ENCODE assay signal across 9 cellular contexts in genomic region chr4:113646456-113646809, GRCh38.
A peak's percentile ranks its signal among the peaks of the same experiment; 100 is the strongest.
DNase-seq lines count a peak whose midpoint lies in the region; ATAC-seq and TF ChIP-seq lines count a peak whose summit lies in the region.
"Had no signal": no experiment of that assay in that cellular context is flagged by ENCODE, and none has a peak within 500 bp of the region (broad histone marks: within the 10 kb centered on the region; RNA-seq: fewer than 3 reads in every experiment).

No MANE protein-coding gene starts in this region.

- no peak overlapping the region for H2BK15ac ChIP-seq in neuronal stem cell (ENCODE audit: low read length)

- H3F3A ChIP-seq in MM.1S (ENCODE audit: insufficient read depth, low read length) = peaks cover under 1% of the 10 kb centered on the region; the same call in 1 of the 2 replicates

- H3K4me2 ChIP-seq in neuronal stem cell (ENCODE audit: insufficient read depth, low read length, poor library complexity, severe bottlenecking) (no peak overlapping the region), MM.1S (ENCODE audit: low read depth, low read length) (no peak overlapping the region)

- no peak overlapping the region for H3K23ac ChIP-seq in neuronal stem cell (ENCODE audit: low read depth, low read length, poor library complexity)

- H2BK5ac ChIP-seq in neuronal stem cell (ENCODE audit: low read length) = no peak overlapping the region

- H3K4me1 ChIP-seq in neuronal stem cell (ENCODE audit: control insufficient read depth in 2 of 2, insufficient read depth in 1 of 2, low read depth in 1 of 2, low read length in 2 of 2) = peaks cover 7 to 10% of the 10 kb centered on the region in 2 donors
- H3K4me1 ChIP-seq in MM.1S (ENCODE audit: low read length) = no peaks in the 10 kb centered on the region

- no peaks in the 10 kb centered on the region for H3K79me2 ChIP-seq in MM.1S (ENCODE audit: low read length)

- peak overlapping the region; percentile 74 for H3K27ac ChIP-seq in neuronal stem cell (replicated peaks; ENCODE audit: low read length)
- no peak overlapping the region for H3K27ac ChIP-seq in MM.1S (ENCODE audit: low read length)
- H3K27ac ChIP-seq: lower lobe of right lung had no signal

- no peaks in the 10 kb centered on the region for H3K79me1 ChIP-seq in neuronal stem cell (ENCODE audit: low read depth, low read length)

- H3K9me2 ChIP-seq in MM.1S (replicated peaks; ENCODE audit: insufficient read depth, low read length) = no peaks in the 10 kb centered on the region

- no peak overlapping the region for H2AK5ac ChIP-seq in neuronal stem cell (ENCODE audit: low read depth, low read length)

- TF ChIP-seq CTCF in fibroblast of mammary gland (conservative IDR thresholded peaks at IDR 0.05; ENCODE audit: control insufficient read depth, insufficient read depth, low read depth, low read length) (no peak), MM.1S (IDR thresholded peaks at IDR 0.05; ENCODE audit: low read length) (no peak)

- no peak overlapping the region for H3K14ac ChIP-seq in neuronal stem cell (ENCODE audit: low read length)

- H3K4ac ChIP-seq in neuronal stem cell (ENCODE audit: low read length) = no peak overlapping the region

- no peak overlapping the region for H4K8ac ChIP-seq in neuronal stem cell (ENCODE audit: low read depth, low read length)

- H2BK120ac ChIP-seq in neuronal stem cell (ENCODE audit: low read depth, low read length) = no peak overlapping the region

- no CpG with 5 or more reads among the region's 2 CpGs for WGBS in neuronal stem cell (ENCODE audit: extremely low coverage in 2 of 2, insufficient read length in 2 of 2, insufficient replicate concordance in 1 of 2), 2 donors

- no peaks in the 10 kb centered on the region for H4K20me1 ChIP-seq in MM.1S (ENCODE audit: insufficient read depth, low read length)

- H3K36me3 ChIP-seq in neuronal stem cell (replicated peaks in 1 of 2; ENCODE audit: control insufficient read depth in 2 of 2, insufficient read depth in 2 of 2, low read length in 2 of 2) = no peaks in the 10 kb centered on the region
- no peaks in the 10 kb centered on the region for H3K36me3 ChIP-seq in MM.1S (replicated peaks; ENCODE audit: insufficient read depth, low read length)
- H3K36me3 ChIP-seq: lower lobe of right lung had no signal

- H3K9me3 ChIP-seq in neuronal stem cell (replicated peaks in 1 of 2; ENCODE audit: control insufficient read depth in 2 of 2, insufficient read depth in 1 of 2, low read depth in 1 of 2, low read length in 2 of 2) (peaks cover 0 to 5% of the 10 kb centered on the region in 2 donors), MM.1S (replicated peaks; ENCODE audit: insufficient read depth, low read length) (no peaks in the 10 kb centered on the region)
- H3K9me3 ChIP-seq: lower lobe of right lung had no signal

- H4K91ac ChIP-seq in neuronal stem cell (ENCODE audit: low read depth, low read length, poor library complexity) = no peak overlapping the region

- H3K18ac ChIP-seq in neuronal stem cell (ENCODE audit: low read length) = no peak overlapping the region

- no peak for ATAC-seq in HG03457 (IDR thresholded peaks at IDR 0.05; ENCODE audit: unreplicated experiment)

- H3K4me3 ChIP-seq in fibroblast of mammary gland (ENCODE audit: control insufficient read depth, low read depth, low read length) (no peak overlapping the region), neuronal stem cell (ENCODE audit: low read length in 2 of 2) (no peak overlapping the region), MM.1S (ENCODE audit: low read length) (no peak overlapping the region)
- H3K4me3 ChIP-seq: lower lobe of right lung had no signal

- DNase-seq in ELR (ENCODE audit: low read depth) (peak; percentile 35), NCI-H748 treated with DMSO at 0.1 percent for 48 hours (lab: John Stamatoyannopoulos, UW) (peak; percentile 1), fibroblast of mammary gland (ENCODE audit: low read depth) (peak; percentile 49), neuronal stem cell (ENCODE audit: low spot score) (peak; percentile 24), MM.1S (no peak), COLO829 (ENCODE audit: low spot score) (no peak), NOMO-1 treated with DMSO at 0.1 percent for 48 hours (lab: John Stamatoyannopoulos, UW; ENCODE audit: unreplicated experiment) (no peak)
- DNase-seq: lower lobe of right lung had no signal

- peak overlapping the region; percentile 19 for H2AFZ ChIP-seq in neuronal stem cell (ENCODE audit: low read length)
- no peak overlapping the region for H2AFZ ChIP-seq in MM.1S (ENCODE audit: low read length)

- no peak overlapping the region for H2BK12ac ChIP-seq in neuronal stem cell (ENCODE audit: low read length)

- H3K9ac ChIP-seq in neuronal stem cell (ENCODE audit: low read depth, low read length, poor library complexity) (no peak overlapping the region), MM.1S (ENCODE audit: low read length) (no peak overlapping the region)

- H3K27me3 ChIP-seq in neuronal stem cell (ENCODE audit: control insufficient read depth in 3 of 3, insufficient read depth in 3 of 3, low read depth in 1 of 3, low read length in 3 of 3) (no peaks in the 10 kb centered on the region), MM.1S (replicated peaks; ENCODE audit: insufficient read depth, low read length) (no peaks in the 10 kb centered on the region)

Comparison
In these comparisons a context has a peak if more than half of its experiments do, and no peak if none do; other contexts are left out.
1. DNase-seq: peak in ELR (single experiment), NCI-H748 treated with DMSO at 0.1 percent for 48 hours (single experiment), fibroblast of mammary gland (single experiment) and neuronal stem cell (single experiment); none in MM.1S (single experiment), COLO829 (single experiment) and NOMO-1 treated with DMSO at 0.1 percent for 48 hours (single experiment).